In the genomic region with DNA sequence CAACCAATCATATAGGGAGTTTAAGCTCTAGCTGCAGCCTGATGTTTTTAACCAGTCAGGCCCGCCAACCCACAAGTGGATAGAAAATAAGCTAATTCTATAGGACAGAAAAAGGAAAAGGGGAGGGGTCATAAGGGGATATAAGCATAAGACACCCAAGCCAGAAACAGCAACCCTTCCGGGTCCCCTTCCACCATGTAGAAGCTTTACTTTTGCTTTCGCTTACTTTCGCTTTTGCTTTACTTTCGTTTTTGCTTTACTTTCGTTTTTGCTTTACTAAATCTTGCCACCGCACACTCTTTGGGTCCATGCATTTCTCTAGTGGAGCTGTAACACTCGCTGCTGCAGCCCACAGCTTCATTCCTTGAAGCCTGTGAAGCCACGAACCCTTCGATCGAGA, we compare ENCODE assay signal across 7 cellular contexts.
DNase-seq lines count a peak whose midpoint lies in the region; ATAC-seq and TF ChIP-seq lines count a peak whose summit lies in the region.
"Not testable (repeated sequence)": the region's sequence is repeated elsewhere in the genome, so short reads cannot be mapped to it uniquely, and the experiment has no call there.

No MANE protein-coding gene starts in this region.

- peak overlapping the region; percentile 47 for H3K27ac Mint-ChIP-seq in activated CD4-positive, alpha-beta memory T cell treated with anti-CD3 and anti-CD28 coated beads, Interleukin-2, amount 10 ng/mL, durations not matched to agents 7 days and 5 days

- not testable (repeated sequence) for H3K4me1 ChIP-seq in Loucy (ENCODE audit: insufficient read depth, low read length, poor library complexity, severe bottlenecking); PC-3 (ENCODE audit: insufficient read depth, low read length)

- not testable (repeated sequence) for H3K9me3 ChIP-seq in Loucy (ENCODE audit: insufficient read depth, low read depth, low read length); PC-3 (ENCODE audit: low read length)

- intact Hi-C loops in PC-3 (cut with micrococcal nuclease) = not testable (repeated sequence)

- H3K27me3 Mint-ChIP-seq in activated CD4-positive, alpha-beta memory T cell treated with anti-CD3 and anti-CD28 coated beads, Interleukin-2, amount 10 ng/mL, durations not matched to agents 7 days and 5 days = not testable (repeated sequence)

- H3K36me3 ChIP-seq in Loucy (ENCODE audit: insufficient read depth, low read length); PC-3 (ENCODE audit: low read depth, low read length): not testable (repeated sequence)

- H3K4me3 ChIP-seq in Loucy (ENCODE audit: low read length, poor library complexity, severe bottlenecking) = peak overlapping the region; percentile 49
- peak overlapping the region; percentile 47 for H3K4me3 ChIP-seq in PC-3 (ENCODE audit: low read length)
- H3K4me3 ChIP-seq in fibroblast of the aortic adventitia (ENCODE audit: low read depth, low read length) = peak overlapping the region; percentile 13

- not testable (repeated sequence) for H3F3A ChIP-seq in Loucy (ENCODE audit: low read depth); PC-3 (ENCODE audit: low read length, unreplicated experiment)

- H3K9me2 ChIP-seq in Loucy (replicated peaks; ENCODE audit: low read depth, low read length); PC-3 (replicated peaks; ENCODE audit: low read length): not testable (repeated sequence)

- POLR2A ChIA-PET in PC-3 (lab: Charles Lee; ENCODE audit: unreplicated experiment) = not testable (repeated sequence)
- POLR2A ChIA-PET in activated CD4-positive, alpha-beta memory T cell treated with anti-CD3 and anti-CD28 coated beads, Interleukin-2, amount 10 ng/mL, durations not matched to agents 7 days and 5 days (lab: Charles Lee) = interaction anchor here (1.2 kb wide), 1 partner anchor 612 kb away, joined by 3 read pairs; a partner anchor contains a TSS

- H3K4me3 Mint-ChIP-seq in activated CD4-positive, alpha-beta memory T cell treated with anti-CD3 and anti-CD28 coated beads, Interleukin-2, amount 10 ng/mL, durations not matched to agents 7 days and 5 days = peak overlapping the region; percentile 65

- not testable (repeated sequence) for H4K20me1 ChIP-seq in Loucy (ENCODE audit: insufficient read depth, low read length, poor library complexity, severe bottlenecking); PC-3 (ENCODE audit: low read length)

- ATAC-seq in GM21367 (IDR thresholded peaks at IDR 0.05; ENCODE audit: unreplicated experiment) = peak; percentile 84
- peak; percentile 84 for ATAC-seq in HG03025 (IDR thresholded peaks at IDR 0.05; ENCODE audit: low FRiP score, unreplicated experiment)
- ATAC-seq in PC-3 = not testable (repeated sequence)

- peak; percentile 63 for DNase-seq in Daoy (ENCODE audit: low read depth)
- not testable (repeated sequence) for DNase-seq in PC-3; fibroblast of the aortic adventitia (ENCODE audit: low read depth)
- peak; percentile 33 for DNase-seq in activated CD4-positive, alpha-beta memory T cell treated with anti-CD3 and anti-CD28 coated beads, Interleukin-2, amount 10 ng/mL, durations not matched to agents 7 days and 5 days

- peak overlapping the region; percentile 60; the same call in 1 of the 2 replicates for H2AFZ ChIP-seq in Loucy (ENCODE audit: low read length)
- peak overlapping the region; percentile 20; the same call in 1 of the 2 replicates for H2AFZ ChIP-seq in PC-3 (ENCODE audit: low read length)

- not testable (repeated sequence) for H3K36me3 Mint-ChIP-seq in activated CD4-positive, alpha-beta memory T cell treated with anti-CD3 and anti-CD28 coated beads, Interleukin-2, amount 10 ng/mL, durations not matched to agents 7 days and 5 days (ENCODE audit: low read depth)

- H3K27me3 ChIP-seq in Loucy (ENCODE audit: insufficient read depth, low read length, poor library complexity, severe bottlenecking); PC-3 (ENCODE audit: low read length): not testable (repeated sequence)

- TF ChIP-seq CTCF in Loucy (conservative IDR thresholded peaks at IDR 0.05; ENCODE audit: low read length); PC-3 (conservative IDR thresholded peaks at IDR 0.05; ENCODE audit: low read depth, low read length); fibroblast of the aortic adventitia (IDR thresholded peaks at IDR 0.05; ENCODE audit: insufficient read depth, low read length): not testable (repeated sequence)

- not testable (repeated sequence) for H3K4me2 ChIP-seq in Loucy (ENCODE audit: low read depth, low read length, poor library complexity, severe bottlenecking)
- peak overlapping the region; percentile 67 for H3K4me2 ChIP-seq in PC-3 (ENCODE audit: low read length)

- H3K27ac ChIP-seq in PC-3 (ENCODE audit: low read length) = not testable (repeated sequence)

- H3K79me2 ChIP-seq in Loucy (ENCODE audit: insufficient read depth, low read length); PC-3 (ENCODE audit: low read length): not testable (repeated sequence)

- not testable (repeated sequence) for H3K9ac ChIP-seq in Loucy (ENCODE audit: low read depth, low read length, poor library complexity, severe bottlenecking); PC-3 (ENCODE audit: low read length)

- not testable (repeated sequence) for H3K4me1 Mint-ChIP-seq in activated CD4-positive, alpha-beta memory T cell treated with anti-CD3 and anti-CD28 coated beads, Interleukin-2, amount 10 ng/mL, durations not matched to agents 7 days and 5 days

- H3K9me3 Mint-ChIP-seq in activated CD4-positive, alpha-beta memory T cell treated with anti-CD3 and anti-CD28 coated beads, Interleukin-2, amount 10 ng/mL, durations not matched to agents 7 days and 5 days = not testable (repeated sequence)

- not testable (repeated sequence) for BruUV-seq in PC-3 (replicated peaks; lab: Mats Ljungman, UMichigan)

- CTCF ChIA-PET in PC-3 (lab: Charles Lee) = not testable (repeated sequence)
- CTCF ChIA-PET in activated CD4-positive, alpha-beta memory T cell treated with anti-CD3 and anti-CD28 coated beads, Interleukin-2, amount 10 ng/mL, durations not matched to agents 7 days and 5 days (lab: Charles Lee) = interaction anchor here (0.7 to 1.4 kb wide), 3 partner anchors 32 to 385 kb away, joined by 3 read pairs; a partner anchor contains a TSS
